In genomic region chr1:242523282-242523967, GRCh38 we compare ENCODE assay signal across 8 cellular contexts. TPM values are rescaled to one million over a fixed set of nuclear protein-coding genes. Genes with fewer than 3 reads are reported as not detected.
DNase-seq lines count a peak whose midpoint lies in the region; ATAC-seq and TF ChIP-seq lines count a peak whose summit lies in the region.

No MANE protein-coding gene starts in this region.

- H3K4me1 Mint-ChIP-seq in Calu3 (ENCODE audit: low read depth, unreplicated experiment): no peaks in the 10 kb centered on the region

- peak overlapping the region; percentile 72 for H3K4me2 ChIP-seq in parathyroid adenoma (ENCODE audit: low read length)

- H3K9me3 ChIP-seq in esophagus muscularis mucosa (no peaks in the 10 kb centered on the region), parathyroid adenoma (ENCODE audit: control insufficient read depth, low read length) (no peaks in the 10 kb centered on the region)

- H3K27ac Mint-ChIP-seq in Calu3 (ENCODE audit: unreplicated experiment): no peak overlapping the region

- peak overlapping the region; percentile 72 for H3K4me3 Mint-ChIP-seq in Calu3 (ENCODE audit: low read depth, unreplicated experiment)

- H3K4me1 ChIP-seq in esophagus muscularis mucosa (peaks cover 13 to 24% (median 19%) of the 10 kb centered on the region in 4 donors), parathyroid adenoma (no peaks in the 10 kb centered on the region)

- peaks cover 26% of the 10 kb centered on the region for H3K27me3 Mint-ChIP-seq in Calu3 (ENCODE audit: unreplicated experiment)

- H3K27me3 ChIP-seq in esophagus muscularis mucosa (peaks cover 0 to 75% (median 24%) of the 10 kb centered on the region in 4 donors), parathyroid adenoma (ENCODE audit: control insufficient read depth, insufficient read depth, low read length) (peaks cover 5% of the 10 kb centered on the region)

- WGBS in esophagus muscularis mucosa: 1% methylated on average over 19 of the region's 37 CpGs

- no peaks in the 10 kb centered on the region for H3K9me3 Mint-ChIP-seq in Calu3 (ENCODE audit: low read depth, unreplicated experiment)

- H3K4me3 ChIP-seq in esophagus muscularis mucosa (peak overlapping the region; percentile 42 to 57 (median 50)), parathyroid adenoma (ENCODE audit: low read depth, low read length) (peak overlapping the region; percentile 24)

- CTCF ChIA-PET in Calu3 (lab: Charles Lee): interaction anchor here (0.6 kb wide), 1 partner anchor 503 kb away, joined by 3 read pairs; no protein-coding TSS in a partner anchor

- no peak for TF ChIP-seq POLR2A in esophagus muscularis mucosa (IDR thresholded peaks at IDR 0.05; ENCODE audit: low read depth)

- H3K27ac ChIP-seq in esophagus muscularis mucosa (replicated peaks in 1 of 4) (no peak overlapping the region), parathyroid adenoma (no peak overlapping the region)

- H3K36me3 ChIP-seq in esophagus muscularis mucosa (no peaks in the 10 kb centered on the region), parathyroid adenoma (ENCODE audit: control insufficient read depth, insufficient read depth, low read length) (no peaks in the 10 kb centered on the region)

- no peak for TF ChIP-seq EP300 in esophagus muscularis mucosa (IDR thresholded peaks at IDR 0.05)

- no TSS peak for BruUV-seq in Calu3 (replicated peaks; lab: Mats Ljungman, UMichigan)

- peaks cover 11% of the 10 kb centered on the region for H3K36me3 Mint-ChIP-seq in Calu3 (ENCODE audit: insufficient read depth, unreplicated experiment)

- intact Hi-C loops in Calu3 (cut with micrococcal nuclease; ENCODE audit: unreplicated experiment) (no loop called here), esophagus muscularis mucosa (cut with DNase I) (no loop called here)

- no peak for ATAC-seq in HG03159 (IDR thresholded peaks at IDR 0.05; ENCODE audit: unreplicated experiment)
- no peak for ATAC-seq in GM18519 (IDR thresholded peaks at IDR 0.05; ENCODE audit: low FRiP score, unreplicated experiment)
- no peak for ATAC-seq in GM18861 (IDR thresholded peaks at IDR 0.05; ENCODE audit: unreplicated experiment)

- peak overlapping the region; percentile 66 for H2AFZ ChIP-seq in parathyroid adenoma

- H3K79me2 ChIP-seq in parathyroid adenoma: no peaks in the 10 kb centered on the region

- no peak overlapping the region for H3K9ac ChIP-seq in parathyroid adenoma

- DNase-seq in Calu3: no peak
- peak; percentile 38 for DNase-seq in NCI-H2227 (lab: John Stamatoyannopoulos, UW; ENCODE audit: unreplicated experiment)
- no peak for DNase-seq in esophagus muscularis mucosa (ENCODE audit: extremely low spot score)
- DNase-seq in NCI-H2029 treated with DMSO at 0.1 percent for 48 hours (lab: John Stamatoyannopoulos, UW): no peak

- TF ChIP-seq CTCF in Calu3 (IDR thresholded peaks at IDR 0.05; ENCODE audit: unreplicated experiment) (no peak), esophagus muscularis mucosa (IDR thresholded peaks at IDR 0.05) (no peak), parathyroid adenoma (IDR thresholded peaks at IDR 0.05) (no peak)

RNA-seq across cellular contexts. Expression of gene PLD5, which starts 1.1 kb away (rescaled TPM):
- 0.44 and 2.4 TPM in 2 replicates for total RNA-seq in Calu3 (2022)
- total RNA-seq in esophagus muscularis mucosa: 1 to 10 TPM in 1 of 4 donors, under 1 TPM in 3; 0.33 to 1.7 (median 0.50) TPM
